ENCODE assay signal across 11 cellular contexts in genomic region chr19:17225051-17225450, GRCh38. TPM values are rescaled to one million over a fixed set of nuclear protein-coding genes. Genes with fewer than 3 reads are reported as not detected.
A peak's percentile ranks its signal among the peaks of the same experiment; 100 is the strongest.
DNase-seq lines count a peak whose midpoint lies in the region; ATAC-seq and TF ChIP-seq lines count a peak whose summit lies in the region.
"Had no signal": no experiment of that assay in that cellular context is flagged by ENCODE, and none has a peak within 500 bp of the region (broad histone marks: within the 10 kb centered on the region; RNA-seq: fewer than 3 reads in every experiment).

No MANE protein-coding gene starts in this region.

- POLR2A ChIA-PET in HEK293 (lab: Yijun Ruan, JAX): interaction anchor here (0.6 to 2.6 kb wide), 2 partner anchors 10 to 18 kb away, joined by 6 to 29 read pairs; partner anchors contain the start of gene NR2F6
- POLR2A ChIA-PET in activated naive CD8-positive, alpha-beta T cell treated with anti-CD3 and anti-CD28 coated beads, Interleukin-2, amount 10 ng/mL, durations not matched to agents 7 days and 5 days (lab: Charles Lee): interaction anchor here (1.0 to 3.1 kb wide), 5 partner anchors 10 to 149 kb away, joined by 3 to 48 read pairs (median 16); partner anchors contain the start of genes MYO9B and USE1

- H3K4me3 ChIP-seq in HEK293 (ENCODE audit: low read depth, low read length): no peak overlapping the region

- no peak overlapping the region for H3K27ac ChIP-seq in HEK293 (ENCODE audit: extremely low read depth, low read depth, low read length)

- no peak for ATAC-seq in activated CD8-positive, alpha-beta memory T cell treated with anti-CD3 and anti-CD28 coated beads, Interleukin-2, amount 10 ng/mL, durations not matched to agents 7 days and 5 days
- ATAC-seq in activated naive CD8-positive, alpha-beta T cell treated with anti-CD3 and anti-CD28 coated beads, Interleukin-2, amount 10 ng/mL, durations not matched to agents 7 days and 5 days (ENCODE audit: low read depth): no peak
- ATAC-seq in GM18519 (IDR thresholded peaks at IDR 0.05; ENCODE audit: low FRiP score, unreplicated experiment): no peak

- CTCF ChIA-PET in activated CD8-positive, alpha-beta memory T cell treated with anti-CD3 and anti-CD28 coated beads, Interleukin-2, amount 10 ng/mL, durations not matched to agents 7 days and 5 days (lab: Charles Lee): interaction anchor here (0.6 to 2.5 kb wide), 4 partner anchors 9 to 41 kb away, joined by 3 to 14 read pairs (median 6); partner anchors contain the start of gene USE1
- CTCF ChIA-PET in HEK293 (lab: Yijun Ruan, JAX): interaction anchor here (0.7 to 1.6 kb wide), 2 partner anchors 35 to 542 kb away, joined by 3 to 4 read pairs; no protein-coding TSS in a partner anchor

- DNase-seq in activated CD8-positive, alpha-beta memory T cell treated with anti-CD3 and anti-CD28 coated beads, Interleukin-2, amount 10 ng/mL, durations not matched to agents 7 days and 5 days: no peak
- no peak for DNase-seq in activated CD8-positive, alpha-beta memory T cell treated with anti-CD3 and anti-CD28 coated beads for 24 hours
- no peak for DNase-seq in activated naive CD8-positive, alpha-beta T cell treated with anti-CD3 and anti-CD28 coated beads, Interleukin-2, amount 10 ng/mL, durations not matched to agents 7 days and 5 days
- DNase-seq in osteocyte (ENCODE audit: extremely low spot score, unreplicated experiment) (no peak), retina (no peak), NCI-H1694 (lab: John Stamatoyannopoulos, UW) (no peak)
- DNase-seq: activated CD8-positive, alpha-beta memory T cell treated with anti-CD3 and anti-CD28 coated beads, Interleukin-2, amount 50 U/mL, for 4 hours; NK-92 treated with Interleukin-12 subunit alpha and Interleukin-12 subunit beta, amount 100 ng/mL, for 24 hours had no signal

- no peaks in the 10 kb centered on the region for H3K36me3 Mint-ChIP-seq in activated CD8-positive, alpha-beta memory T cell treated with anti-CD3 and anti-CD28 coated beads, Interleukin-2, amount 10 ng/mL, durations not matched to agents 7 days and 5 days
- peaks cover 6% of the 10 kb centered on the region for H3K36me3 Mint-ChIP-seq in activated naive CD8-positive, alpha-beta T cell treated with anti-CD3 and anti-CD28 coated beads, Interleukin-2, amount 10 ng/mL, durations not matched to agents 7 days and 5 days
- peaks cover 2% of the 10 kb centered on the region for H3K36me3 Mint-ChIP-seq in osteocyte (ENCODE audit: unreplicated experiment)

- no peaks in the 10 kb centered on the region for H3K9me3 Mint-ChIP-seq in activated CD8-positive, alpha-beta memory T cell treated with anti-CD3 and anti-CD28 coated beads, Interleukin-2, amount 10 ng/mL, durations not matched to agents 7 days and 5 days (ENCODE audit: low read depth)
- H3K9me3 Mint-ChIP-seq in activated naive CD8-positive, alpha-beta T cell treated with anti-CD3 and anti-CD28 coated beads, Interleukin-2, amount 10 ng/mL, durations not matched to agents 7 days and 5 days: no peaks in the 10 kb centered on the region
- H3K9me3 Mint-ChIP-seq in osteocyte (ENCODE audit: unreplicated experiment): no peaks in the 10 kb centered on the region

- H3K27me3 Mint-ChIP-seq in activated CD8-positive, alpha-beta memory T cell treated with anti-CD3 and anti-CD28 coated beads, Interleukin-2, amount 10 ng/mL, durations not matched to agents 7 days and 5 days: no peaks in the 10 kb centered on the region
- no peaks in the 10 kb centered on the region for H3K27me3 Mint-ChIP-seq in activated naive CD8-positive, alpha-beta T cell treated with anti-CD3 and anti-CD28 coated beads, Interleukin-2, amount 10 ng/mL, durations not matched to agents 7 days and 5 days
- H3K27me3 Mint-ChIP-seq in osteocyte (ENCODE audit: unreplicated experiment): no peaks in the 10 kb centered on the region

- H3K4me1 ChIP-seq in HEK293 (ENCODE audit: control insufficient read depth, insufficient read depth, low read length): no peaks in the 10 kb centered on the region

- H3K27ac Mint-ChIP-seq in activated CD8-positive, alpha-beta memory T cell treated with anti-CD3 and anti-CD28 coated beads, Interleukin-2, amount 10 ng/mL, durations not matched to agents 7 days and 5 days: no peak overlapping the region
- H3K27ac Mint-ChIP-seq in activated naive CD8-positive, alpha-beta T cell treated with anti-CD3 and anti-CD28 coated beads, Interleukin-2, amount 10 ng/mL, durations not matched to agents 7 days and 5 days: no peak overlapping the region
- no peak overlapping the region for H3K27ac Mint-ChIP-seq in osteocyte (ENCODE audit: unreplicated experiment)

- peaks cover 11% of the 10 kb centered on the region for H3K4me1 Mint-ChIP-seq in activated CD8-positive, alpha-beta memory T cell treated with anti-CD3 and anti-CD28 coated beads, Interleukin-2, amount 10 ng/mL, durations not matched to agents 7 days and 5 days
- H3K4me1 Mint-ChIP-seq in activated naive CD8-positive, alpha-beta T cell treated with anti-CD3 and anti-CD28 coated beads, Interleukin-2, amount 10 ng/mL, durations not matched to agents 7 days and 5 days: peaks cover 7% of the 10 kb centered on the region
- peaks cover 14% of the 10 kb centered on the region for H3K4me1 Mint-ChIP-seq in osteocyte (ENCODE audit: unreplicated experiment)

- H3K36me3 ChIP-seq in HEK293 (ENCODE audit: control insufficient read depth in 2 of 2, insufficient read depth in 1 of 2, low read length in 2 of 2): peaks cover 0 to 6% of the 10 kb centered on the region in 2 experiments; a peak in 1 of 3 replicates

- H3K9me3 ChIP-seq in HEK293 (ENCODE audit: control insufficient read depth, insufficient read depth, low read depth, low read length): no peaks in the 10 kb centered on the region
- H3K9me3 ChIP-seq: spleen had no signal

- TF ChIP-seq CTCF in HEK293 (tag by site-specific recombination; IDR thresholded peaks at IDR 0.05): no peak
- TF ChIP-seq CTCF in osteocyte (IDR thresholded peaks at IDR 0.05): no peak

- peak overlapping the region; percentile 39 for H3K4me3 Mint-ChIP-seq in activated CD8-positive, alpha-beta memory T cell treated with anti-CD3 and anti-CD28 coated beads, Interleukin-2, amount 10 ng/mL, durations not matched to agents 7 days and 5 days
- peak overlapping the region; percentile 57 for H3K4me3 Mint-ChIP-seq in activated naive CD8-positive, alpha-beta T cell treated with anti-CD3 and anti-CD28 coated beads, Interleukin-2, amount 10 ng/mL, durations not matched to agents 7 days and 5 days
- H3K4me3 Mint-ChIP-seq in osteocyte (ENCODE audit: unreplicated experiment): peak overlapping the region; percentile 29

TF ChIP-seq in HEK293, 187 proteins besides CTCF, POLR2A, EP300 and RAD21:
- TF ChIP-seq ZNF707 (tag by site-specific recombination; IDR thresholded peaks at IDR 0.05): no peak
- peak; percentile 90 for TF ChIP-seq ZNF362 (tag by site-specific recombination; IDR thresholded peaks at IDR 0.05)

RNA-seq across cellular contexts. Expression of gene OCEL1, which starts 1.0 kb away (rescaled TPM):
- total RNA-seq in activated CD8-positive, alpha-beta memory T cell treated with anti-CD3 and anti-CD28 coated beads, Interleukin-2, amount 10 ng/mL, durations not matched to agents 7 days and 5 days: 10 to 100 TPM; 23.3 to 27.4 TPM
- total RNA-seq in activated naive CD8-positive, alpha-beta T cell treated with anti-CD3 and anti-CD28 coated beads, Interleukin-2, amount 10 ng/mL, durations not matched to agents 7 days and 5 days: 10 to 100 TPM; 31.8 to 39.0 TPM
- 24.8 and 28.5 TPM in 2 replicates for total RNA-seq in osteocyte

RNA-seq across cellular contexts. Expression of gene USE1, which starts 9.9 kb away (rescaled TPM):
- total RNA-seq in activated CD8-positive, alpha-beta memory T cell treated with anti-CD3 and anti-CD28 coated beads, Interleukin-2, amount 10 ng/mL, durations not matched to agents 7 days and 5 days: 10 to 100 TPM; 22.1 to 23.6 TPM
- total RNA-seq in activated naive CD8-positive, alpha-beta T cell treated with anti-CD3 and anti-CD28 coated beads, Interleukin-2, amount 10 ng/mL, durations not matched to agents 7 days and 5 days: 10 to 100 TPM; 30.1 to 31.8 TPM
- total RNA-seq in osteocyte: 36.1 and 37.5 TPM in 2 replicates

RNA-seq across cellular contexts. Expression of gene NR2F6, which starts 20.7 kb away (rescaled TPM):
- total RNA-seq in activated CD8-positive, alpha-beta memory T cell treated with anti-CD3 and anti-CD28 coated beads, Interleukin-2, amount 10 ng/mL, durations not matched to agents 7 days and 5 days: 1 to 10 TPM; 2.7 to 4.7 TPM
- 1 to 10 TPM; 2.3 to 3.0 TPM for total RNA-seq in activated naive CD8-positive, alpha-beta T cell treated with anti-CD3 and anti-CD28 coated beads, Interleukin-2, amount 10 ng/mL, durations not matched to agents 7 days and 5 days
- 43.9 and 44.2 TPM in 2 replicates for total RNA-seq in osteocyte

RNA-seq across cellular contexts. Expression of gene USHBP1, which starts 39.5 kb away (rescaled TPM):
- not detected for total RNA-seq in activated CD8-positive, alpha-beta memory T cell treated with anti-CD3 and anti-CD28 coated beads, Interleukin-2, amount 10 ng/mL, durations not matched to agents 7 days and 5 days
- not detected for total RNA-seq in activated naive CD8-positive, alpha-beta T cell treated with anti-CD3 and anti-CD28 coated beads, Interleukin-2, amount 10 ng/mL, durations not matched to agents 7 days and 5 days
- total RNA-seq in osteocyte: not detected in 2 replicates

RNA-seq across cellular contexts. Expression of gene BABAM1, which starts 42.2 kb away (rescaled TPM):
- total RNA-seq in activated CD8-positive, alpha-beta memory T cell treated with anti-CD3 and anti-CD28 coated beads, Interleukin-2, amount 10 ng/mL, durations not matched to agents 7 days and 5 days: 100 to 1,000 TPM; 113 to 117 TPM
- total RNA-seq in activated naive CD8-positive, alpha-beta T cell treated with anti-CD3 and anti-CD28 coated beads, Interleukin-2, amount 10 ng/mL, durations not matched to agents 7 days and 5 days: 100 to 1,000 TPM; 104 to 112 TPM
- total RNA-seq in osteocyte: 92.5 and 93.7 TPM in 2 replicates
